ENCODE assay signal across 8 cellular contexts in the genomic region with DNA sequence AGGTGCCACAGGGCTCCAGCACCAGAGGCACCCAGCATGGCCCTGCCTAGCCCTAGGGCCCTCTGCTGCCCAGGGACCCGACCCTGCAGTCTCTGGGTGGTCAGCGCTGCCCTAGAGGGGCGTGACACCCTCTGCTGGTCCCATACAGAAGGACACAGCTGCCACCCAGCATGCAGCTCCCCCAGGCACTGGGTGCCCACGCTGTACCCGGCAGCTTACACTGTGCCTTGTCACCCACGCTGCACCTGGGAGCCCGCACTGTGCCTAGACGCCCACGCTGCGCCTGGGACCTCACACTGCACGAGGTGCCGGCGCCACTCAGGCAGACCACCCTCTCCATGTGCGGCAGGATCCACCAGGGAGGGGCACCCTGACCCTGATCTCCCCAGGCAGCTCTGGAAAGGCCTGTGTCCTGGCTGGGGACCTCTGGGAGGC. TPM values are rescaled to one million over a fixed set of nuclear protein-coding genes. Genes with fewer than 3 reads are reported as not detected.
DNase-seq lines count a peak whose midpoint lies in the region; ATAC-seq and TF ChIP-seq lines count a peak whose summit lies in the region.

No MANE protein-coding gene starts in this region.

- intact Hi-C loops in CD14-positive monocyte (cut with micrococcal nuclease), result loop anchor here (2.0 to 5.0 kb wide), 6 partner anchors 63 to 229 kb away; a partner anchor contains a TSS
- intact Hi-C loops in ovary (cut with DNase I), result loop anchor here (2.0 to 10.0 kb wide), 7 partner anchors 63 to 230 kb away; a partner anchor contains a TSS

- peaks cover 41% of the 10 kb centered on the region for H3K4me1 Mint-ChIP-seq in CD14-positive monocyte

- H2AFZ ChIP-seq in MM.1S (ENCODE audit: low read length), result no peak overlapping the region

- 85 to 94% (median 91%) methylated on average over 14 of the region's 14 CpGs for WGBS in ovary, 3 donors

- DNase-seq in CD14-positive monocyte (ENCODE audit: low spot score) (no peak), MM.1S (no peak), ovary (peak in 3 of 5 donors; percentile 25 to 50 (median 49)), ureter (ENCODE audit: low spot score) (no peak), RKO (ENCODE audit: low spot score) (no peak)

- peak overlapping the region; percentile 40; the same call in 1 of the 2 replicates for H3K9ac ChIP-seq in MM.1S (ENCODE audit: low read length)

- TF ChIP-seq CTCF in CD14-positive monocyte (IDR thresholded peaks at IDR 0.05) (no peak), MM.1S (IDR thresholded peaks at IDR 0.05; ENCODE audit: low read length) (no peak), ovary (IDR thresholded peaks at IDR 0.05) (no peak)

- no peaks in the 10 kb centered on the region for H3K9me3 Mint-ChIP-seq in CD14-positive monocyte

- H3K36me3 Mint-ChIP-seq in CD14-positive monocyte, result no peaks in the 10 kb centered on the region

- TF ChIP-seq POLR2A in ovary (IDR thresholded peaks at IDR 0.05), result no peak

- no peak for ATAC-seq in esophagus mucosa
- no peak for ATAC-seq in GM21576 (IDR thresholded peaks at IDR 0.05; ENCODE audit: unreplicated experiment)

- H3K27ac ChIP-seq in MM.1S (ENCODE audit: low read length), result peak overlapping the region; percentile 41; the same call in 1 of the 2 replicates
- peak overlapping the region; percentile 10 for H3K27ac ChIP-seq in cingulate gyrus (ENCODE audit: low read depth, low read length)
- H3K27ac ChIP-seq in ovary, result peak overlapping the region in 1 of 2 donors; percentile 31

- H3K36me3 ChIP-seq in MM.1S (replicated peaks; ENCODE audit: insufficient read depth, low read length) (no peaks in the 10 kb centered on the region), ovary (no peaks in the 10 kb centered on the region)

- peak overlapping the region in 6 of 7 donors; percentile 66 to 91 (median 84) for H3K27ac Mint-ChIP-seq in CD14-positive monocyte

- H4K20me1 ChIP-seq in MM.1S (ENCODE audit: insufficient read depth, low read length), result no peaks in the 10 kb centered on the region

- H3K4me1 ChIP-seq in MM.1S (ENCODE audit: low read length) (peaks cover 19% of the 10 kb centered on the region), ovary (ENCODE audit: insufficient read depth) (peaks cover 14% of the 10 kb centered on the region)

- H3K4me3 ChIP-seq in MM.1S (ENCODE audit: low read length), result no peak overlapping the region
- H3K4me3 ChIP-seq in ovary, result no peak overlapping the region

- peak overlapping the region; percentile 34; the same call in 1 of the 2 replicates for H3K4me2 ChIP-seq in MM.1S (ENCODE audit: low read depth, low read length)

- H3K9me3 ChIP-seq in MM.1S (replicated peaks; ENCODE audit: insufficient read depth, low read length) (no peaks in the 10 kb centered on the region), ovary (no peaks in the 10 kb centered on the region)

- TF ChIP-seq EP300 in ovary (IDR thresholded peaks at IDR 0.05), result no peak

- H3F3A ChIP-seq in MM.1S (ENCODE audit: insufficient read depth, low read length), result no peaks in the 10 kb centered on the region

- no peak overlapping the region for H3K4me3 Mint-ChIP-seq in CD14-positive monocyte

- peaks cover 2 to 3% (median 2%) of the 10 kb centered on the region in 3 donors for H3K27me3 Mint-ChIP-seq in CD14-positive monocyte (ENCODE audit: low read depth in 3 of 3)

- H3K79me2 ChIP-seq in MM.1S (ENCODE audit: low read length), result no peaks in the 10 kb centered on the region

- H3K9me2 ChIP-seq in MM.1S (replicated peaks; ENCODE audit: insufficient read depth, low read length), result no peaks in the 10 kb centered on the region

- no peaks in the 10 kb centered on the region for H3K27me3 ChIP-seq in MM.1S (replicated peaks; ENCODE audit: insufficient read depth, low read length)
- H3K27me3 ChIP-seq in ovary, result no peaks in the 10 kb centered on the region

RNA-seq across cellular contexts. Expression of a gene that starts 55.2 kb away (rescaled TPM):
- polyA plus RNA-seq in CD14-positive monocyte (1 to 10 TPM; 2.4 to 2.7 TPM), ovary (1 to 10 TPM; 1.1 to 8.5 TPM)
- total RNA-seq in ovary (10 to 100 TPM in 6 of 7 donors, 1 to 10 TPM in 1; 7.3 to 26.0 (median 17.6) TPM), ureter (46.0 TPM), esophagus mucosa (14.6 TPM)

Comparison
In these comparisons a context has a peak if more than half of its experiments do, and no peak if none do; other contexts are left out.
1. DNase-seq: peak in ovary (3 of 5); none in CD14-positive monocyte (single experiment), MM.1S (single experiment), ureter (single experiment) and RKO (single experiment).